Comparison of ENCODE assay signal across 1 cellular context in the genomic region with DNA sequence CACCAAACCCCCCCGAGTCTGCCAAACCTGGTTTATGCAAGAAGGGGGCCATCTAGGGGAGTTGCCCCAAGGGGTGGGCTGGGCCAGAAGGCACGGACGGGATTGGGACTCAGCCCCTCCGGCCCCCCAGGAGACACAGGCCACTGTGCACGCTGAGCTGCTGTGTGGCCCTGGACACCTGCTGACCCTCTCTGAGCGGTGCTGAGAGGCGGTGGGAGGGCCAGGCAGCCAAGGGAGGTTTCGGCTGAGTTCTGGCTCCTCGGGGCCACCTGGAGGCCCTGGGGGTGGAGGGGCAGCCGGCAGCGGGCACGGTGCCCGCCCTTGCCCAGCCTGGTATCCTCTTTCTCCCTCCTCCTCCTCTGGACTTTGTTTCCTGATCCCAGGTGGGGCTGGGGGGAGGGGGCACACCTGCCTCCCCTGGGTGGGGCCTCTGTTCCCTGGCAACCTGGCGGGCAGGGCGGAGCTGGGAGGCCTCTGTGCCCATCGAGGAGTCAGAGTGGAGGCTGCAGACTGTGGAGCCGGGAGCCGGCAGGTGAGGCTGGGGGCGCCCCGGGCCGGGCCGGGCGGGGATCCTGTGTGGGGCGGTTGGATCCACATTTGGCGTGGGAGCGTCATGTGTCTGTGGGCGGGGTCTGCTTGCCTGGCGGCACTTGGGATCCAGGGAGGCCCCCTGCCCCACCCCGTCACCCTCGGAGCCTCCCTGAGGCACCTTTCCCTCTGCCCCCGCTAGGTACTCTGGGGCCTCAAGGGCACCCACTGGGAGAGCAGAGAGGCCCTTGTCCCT.
TF ChIP-seq lines count a peak whose summit lies in the region.

A gene with protein sequence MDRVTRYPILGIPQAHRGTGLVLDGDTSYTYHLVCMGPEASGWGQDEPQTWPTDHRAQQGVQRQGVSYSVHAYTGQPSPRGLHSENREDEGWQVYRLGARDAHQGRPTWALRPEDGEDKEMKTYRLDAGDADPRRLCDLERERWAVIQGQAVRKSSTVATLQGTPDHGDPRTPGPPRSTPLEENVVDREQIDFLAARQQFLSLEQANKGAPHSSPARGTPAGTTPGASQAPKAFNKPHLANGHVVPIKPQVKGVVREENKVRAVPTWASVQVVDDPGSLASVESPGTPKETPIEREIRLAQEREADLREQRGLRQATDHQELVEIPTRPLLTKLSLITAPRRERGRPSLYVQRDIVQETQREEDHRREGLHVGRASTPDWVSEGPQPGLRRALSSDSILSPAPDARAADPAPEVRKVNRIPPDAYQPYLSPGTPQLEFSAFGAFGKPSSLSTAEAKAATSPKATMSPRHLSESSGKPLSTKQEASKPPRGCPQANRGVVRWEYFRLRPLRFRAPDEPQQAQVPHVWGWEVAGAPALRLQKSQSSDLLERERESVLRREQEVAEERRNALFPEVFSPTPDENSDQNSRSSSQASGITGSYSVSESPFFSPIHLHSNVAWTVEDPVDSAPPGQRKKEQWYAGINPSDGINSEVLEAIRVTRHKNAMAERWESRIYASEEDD (plus strand): TSS at position 473 of the 784 bp plus-strand sequence. CDS start 5,835 bp downstream, outside the sequence.

TF ChIP-seq in K562, 482 proteins besides CTCF, POLR2A, EP300 and RAD21:
- no peak for TF ChIP-seq XRCC4 (IDR thresholded peaks at IDR 0.05; ENCODE audit: extremely low read depth, insufficient read depth, insufficient read length)
- TF ChIP-seq KDM1A (IDR thresholded peaks at IDR 0.05), result peak in 1 of 2 experiments; percentile 47; a peak in 1 of 4 replicates
- TF ChIP-seq SMAD4 (CRISPR knock-in tag; conservative IDR thresholded peaks at IDR 0.05), result no peak
- no peak for TF ChIP-seq BHLHE40 (IDR thresholded peaks at IDR 0.05; ENCODE audit: low read length)
- TF ChIP-seq ZBTB7A (IDR thresholded peaks at IDR 0.05; ENCODE audit: borderline replicate concordance, control insufficient read depth, low read depth, low read length), result 0 out of 2 replicates have a peak, but pooled peaks have one; percentile 37
- peak; percentile 81 for TF ChIP-seq PCBP1 (IDR thresholded peaks at IDR 0.05; ENCODE audit: low read depth, low read length, poor library complexity, severe bottlenecking)
- TF ChIP-seq, protein P1, sequence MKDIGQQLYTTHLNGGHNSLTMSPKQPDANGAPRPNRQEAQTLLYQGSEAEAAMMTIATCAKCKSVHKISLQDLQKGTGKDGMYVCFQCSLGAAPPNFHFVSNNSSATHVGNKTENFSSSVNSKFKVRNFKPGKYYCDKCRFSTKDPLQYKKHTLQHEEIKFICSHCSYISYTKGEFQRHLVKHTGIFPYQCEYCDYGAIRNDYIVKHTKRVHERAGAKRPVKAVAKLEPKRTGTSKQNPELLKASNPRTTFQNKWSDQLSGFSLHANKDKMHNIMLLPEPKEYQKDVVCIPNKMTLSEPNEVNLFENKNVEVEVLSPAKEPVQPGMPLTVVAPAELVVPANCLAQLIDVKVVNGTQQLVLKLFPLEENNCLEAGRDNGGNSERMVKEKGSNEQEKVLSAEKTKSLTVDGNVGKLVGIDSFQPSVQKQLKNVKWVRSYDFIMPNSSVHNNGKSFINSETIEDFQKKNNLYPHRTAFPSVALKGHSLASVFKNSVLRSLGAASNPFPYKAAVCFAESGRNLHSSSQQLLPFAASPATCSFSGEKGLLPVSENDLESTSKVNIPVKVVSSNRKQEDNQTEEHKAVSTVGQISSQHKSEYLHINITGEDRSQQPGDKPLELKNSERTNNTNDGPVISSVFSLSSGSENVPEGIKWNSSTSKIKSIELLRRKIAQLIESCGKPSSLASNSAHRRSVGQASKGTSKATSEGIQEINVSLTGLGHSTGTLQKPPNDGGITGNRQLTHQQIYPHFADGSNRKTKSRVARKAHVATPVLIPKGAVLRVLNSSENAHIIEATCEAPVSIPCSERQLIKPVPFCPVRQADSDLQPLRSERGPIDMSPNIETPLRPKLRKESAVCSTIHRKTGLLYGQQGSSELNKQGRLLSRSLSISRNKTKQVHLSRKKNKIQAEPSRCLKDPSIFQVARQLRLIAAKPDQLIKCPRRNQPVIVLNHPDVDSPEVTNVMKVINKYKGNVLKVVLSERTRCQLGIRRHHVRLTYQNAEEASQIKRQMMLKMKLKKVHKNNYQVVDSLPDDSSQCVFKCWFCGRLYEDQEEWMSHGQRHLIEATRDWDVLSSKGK (CRISPR knock-in tag; IDR thresholded peaks at IDR 0.05), result no peak
- peak; percentile 59; the same call in 1 of the 2 replicates for TF ChIP-seq BCOR (IDR thresholded peaks at IDR 0.05)
- TF ChIP-seq, protein P2, sequence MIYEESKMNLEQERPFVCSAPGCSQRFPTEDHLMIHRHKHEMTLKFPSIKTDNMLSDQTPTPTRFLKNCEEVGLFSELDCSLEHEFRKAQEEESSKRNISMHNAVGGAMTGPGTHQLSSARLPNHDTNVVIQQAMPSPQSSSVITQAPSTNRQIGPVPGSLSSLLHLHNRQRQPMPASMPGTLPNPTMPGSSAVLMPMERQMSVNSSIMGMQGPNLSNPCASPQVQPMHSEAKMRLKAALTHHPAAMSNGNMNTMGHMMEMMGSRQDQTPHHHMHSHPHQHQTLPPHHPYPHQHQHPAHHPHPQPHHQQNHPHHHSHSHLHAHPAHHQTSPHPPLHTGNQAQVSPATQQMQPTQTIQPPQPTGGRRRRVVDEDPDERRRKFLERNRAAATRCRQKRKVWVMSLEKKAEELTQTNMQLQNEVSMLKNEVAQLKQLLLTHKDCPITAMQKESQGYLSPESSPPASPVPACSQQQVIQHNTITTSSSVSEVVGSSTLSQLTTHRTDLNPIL (CRISPR knock-in tag; IDR thresholded peaks at IDR 0.05), result no peak
- TF ChIP-seq ZFP36 (IDR thresholded peaks at IDR 0.05; ENCODE audit: low read depth, low read length, partially characterized antibody), result peak; percentile 41
